ENCODE assay signal across 17 cellular contexts in genomic region chr3:152760024-152760563, GRCh38.
DNase-seq lines count a peak whose midpoint lies in the region; ATAC-seq and TF ChIP-seq lines count a peak whose summit lies in the region.
"Had no signal": no experiment of that assay in that cellular context is flagged by ENCODE, and none has a peak within 500 bp of the region (broad histone marks: within the 10 kb centered on the region; RNA-seq: fewer than 3 reads in every experiment).

No MANE protein-coding gene starts in this region.

- intact Hi-C loops in activated T-helper 1 cell treated with anti-CD3 and anti-CD28 coated beads, Interleukin-12 subunit alpha, Interleukin-12 subunit beta, Interleukin-2, Interleukin-4 antibody, amounts not matched to agents 30 ng/mL and 10 ng/mL and 1 ng/mL, durations not matched to agents 14 hours and 24 hours and 36 hours (cut with micrococcal nuclease), result no loop called here

- peak; percentile 78 for DNase-seq in GM12865 (ENCODE audit: low read depth)
- DNase-seq in activated CD8-positive, alpha-beta T cell treated with anti-CD3 and anti-CD28 coated beads, Interleukin-2, amount 10 ng/mL, durations not matched to agents 7 days and 5 days, result no peak
- no peak for DNase-seq in T1000 (lab: John Stamatoyannopoulos, UW)
- DNase-seq in glomerular visceral epithelial cell (ENCODE audit: extremely low spot score), result no peak
- no peak for DNase-seq in activated T-helper 1 cell treated with anti-CD3 and anti-CD28 coated beads, Interleukin-12 subunit alpha, Interleukin-12 subunit beta, Interleukin-2, Interleukin-4 antibody, amounts not matched to agents 30 ng/mL and 10 ng/mL and 1 ng/mL, durations not matched to agents 14 hours and 24 hours and 36 hours (ENCODE audit: low spot score)
- DNase-seq: activated CD4-positive, alpha-beta memory T cell treated with anti-CD3 and anti-CD28 coated beads, Interleukin-2, amount 10 ng/mL, durations not matched to agents 7 days and 5 days; activated gamma-delta T cell; heart right ventricle; kidney glomerular epithelial cell; NCI-H2107; SHP77 treated with DMSO at 0.1 percent for 48 hours; stimulated activated CD4-positive, alpha-beta T cell treated with anti-CD3 and anti-CD28 coated beads, Interleukin-12 subunit alpha, Interleukin-12 subunit beta, amount 100 ng/mL, for 4 hours had no signal

- no peak for TF ChIP-seq CTCF in GM12865 (IDR thresholded peaks at IDR 0.05; ENCODE audit: insufficient read depth, low read depth, low read length, missing control alignments)

- H3K27me3 Mint-ChIP-seq in activated CD8-positive, alpha-beta T cell treated with anti-CD3 and anti-CD28 coated beads, Interleukin-2, amount 10 ng/mL, durations not matched to agents 7 days and 5 days (ENCODE audit: low read depth), result no peaks in the 10 kb centered on the region
- no peaks in the 10 kb centered on the region for H3K27me3 Mint-ChIP-seq in activated T-helper 1 cell treated with anti-CD3 and anti-CD28 coated beads, Interleukin-12 subunit alpha, Interleukin-12 subunit beta, Interleukin-2, Interleukin-4 antibody, amounts not matched to agents 30 ng/mL and 10 ng/mL and 1 ng/mL, durations not matched to agents 14 hours and 24 hours and 36 hours (ENCODE audit: insufficient read depth)
- H3K27me3 Mint-ChIP-seq: activated CD4-positive, alpha-beta memory T cell treated with anti-CD3 and anti-CD28 coated beads, Interleukin-2, amount 10 ng/mL, durations not matched to agents 7 days and 5 days; dendritic cell treated with granulocyte-macrophage colony-stimulating factor and Interleukin-4, amounts not matched to agents 40 ng/mL and 50 ng/mL, for 4 days had no signal

- CTCF ChIA-PET in activated CD8-positive, alpha-beta T cell treated with anti-CD3 and anti-CD28 coated beads, Interleukin-2, amount 10 ng/mL, durations not matched to agents 7 days and 5 days (lab: Charles Lee), result no interaction called here

- H3K27ac Mint-ChIP-seq in activated CD8-positive, alpha-beta T cell treated with anti-CD3 and anti-CD28 coated beads, Interleukin-2, amount 10 ng/mL, durations not matched to agents 7 days and 5 days, result no peak overlapping the region
- no peak overlapping the region for H3K27ac Mint-ChIP-seq in activated T-helper 1 cell treated with anti-CD3 and anti-CD28 coated beads, Interleukin-12 subunit alpha, Interleukin-12 subunit beta, Interleukin-2, Interleukin-4 antibody, amounts not matched to agents 30 ng/mL and 10 ng/mL and 1 ng/mL, durations not matched to agents 14 hours and 24 hours and 36 hours
- H3K27ac Mint-ChIP-seq: activated CD4-positive, alpha-beta memory T cell treated with anti-CD3 and anti-CD28 coated beads, Interleukin-2, amount 10 ng/mL, durations not matched to agents 7 days and 5 days; dendritic cell treated with granulocyte-macrophage colony-stimulating factor and Interleukin-4, amounts not matched to agents 40 ng/mL and 50 ng/mL, for 4 days had no signal

- peaks cover 3% of the 10 kb centered on the region for H3K9me3 Mint-ChIP-seq in activated CD8-positive, alpha-beta T cell treated with anti-CD3 and anti-CD28 coated beads, Interleukin-2, amount 10 ng/mL, durations not matched to agents 7 days and 5 days (ENCODE audit: insufficient read depth)
- no peaks in the 10 kb centered on the region for H3K9me3 Mint-ChIP-seq in activated T-helper 1 cell treated with anti-CD3 and anti-CD28 coated beads, Interleukin-12 subunit alpha, Interleukin-12 subunit beta, Interleukin-2, Interleukin-4 antibody, amounts not matched to agents 30 ng/mL and 10 ng/mL and 1 ng/mL, durations not matched to agents 14 hours and 24 hours and 36 hours

- POLR2A ChIA-PET in activated CD8-positive, alpha-beta T cell treated with anti-CD3 and anti-CD28 coated beads, Interleukin-2, amount 10 ng/mL, durations not matched to agents 7 days and 5 days (lab: Charles Lee), result no interaction called here

- H3K4me1 Mint-ChIP-seq in activated CD8-positive, alpha-beta T cell treated with anti-CD3 and anti-CD28 coated beads, Interleukin-2, amount 10 ng/mL, durations not matched to agents 7 days and 5 days (ENCODE audit: low read depth), result no peaks in the 10 kb centered on the region
- no peaks in the 10 kb centered on the region for H3K4me1 Mint-ChIP-seq in activated T-helper 1 cell treated with anti-CD3 and anti-CD28 coated beads, Interleukin-12 subunit alpha, Interleukin-12 subunit beta, Interleukin-2, Interleukin-4 antibody, amounts not matched to agents 30 ng/mL and 10 ng/mL and 1 ng/mL, durations not matched to agents 14 hours and 24 hours and 36 hours (ENCODE audit: low read depth)
- H3K4me1 Mint-ChIP-seq: activated CD4-positive, alpha-beta memory T cell treated with anti-CD3 and anti-CD28 coated beads, Interleukin-2, amount 10 ng/mL, durations not matched to agents 7 days and 5 days had no signal

- peak; percentile 79 for ATAC-seq in GM19395 (IDR thresholded peaks at IDR 0.05; ENCODE audit: unreplicated experiment)
- peak; percentile 91 for ATAC-seq in HG02610 (IDR thresholded peaks at IDR 0.05; ENCODE audit: unreplicated experiment)
- ATAC-seq in HG03196 (IDR thresholded peaks at IDR 0.05; ENCODE audit: unreplicated experiment), result peak; percentile 73
- ATAC-seq in activated CD8-positive, alpha-beta T cell treated with anti-CD3 and anti-CD28 coated beads, Interleukin-2, amount 10 ng/mL, durations not matched to agents 7 days and 5 days, result no peak
- ATAC-seq: esophagus mucosa, heart right ventricle had no signal

- no peaks in the 10 kb centered on the region for H3K36me3 Mint-ChIP-seq in activated CD8-positive, alpha-beta T cell treated with anti-CD3 and anti-CD28 coated beads, Interleukin-2, amount 10 ng/mL, durations not matched to agents 7 days and 5 days (ENCODE audit: low read depth)
- H3K36me3 Mint-ChIP-seq in activated T-helper 1 cell treated with anti-CD3 and anti-CD28 coated beads, Interleukin-12 subunit alpha, Interleukin-12 subunit beta, Interleukin-2, Interleukin-4 antibody, amounts not matched to agents 30 ng/mL and 10 ng/mL and 1 ng/mL, durations not matched to agents 14 hours and 24 hours and 36 hours (ENCODE audit: low read depth), result no peaks in the 10 kb centered on the region

- H3K4me3 ChIP-seq in GM12865 (ENCODE audit: low read depth, low read length), result 0 out of 2 replicates have a peak overlapping the region, but pooled peaks have one; percentile 23
- H3K4me3 ChIP-seq: heart right ventricle had no signal

- H3K4me3 Mint-ChIP-seq in activated CD8-positive, alpha-beta T cell treated with anti-CD3 and anti-CD28 coated beads, Interleukin-2, amount 10 ng/mL, durations not matched to agents 7 days and 5 days, result no peak overlapping the region
- H3K4me3 Mint-ChIP-seq in activated T-helper 1 cell treated with anti-CD3 and anti-CD28 coated beads, Interleukin-12 subunit alpha, Interleukin-12 subunit beta, Interleukin-2, Interleukin-4 antibody, amounts not matched to agents 30 ng/mL and 10 ng/mL and 1 ng/mL, durations not matched to agents 14 hours and 24 hours and 36 hours, result no peak overlapping the region
- H3K4me3 Mint-ChIP-seq: activated CD4-positive, alpha-beta memory T cell treated with anti-CD3 and anti-CD28 coated beads, Interleukin-2, amount 10 ng/mL, durations not matched to agents 7 days and 5 days; dendritic cell treated with granulocyte-macrophage colony-stimulating factor and Interleukin-4, amounts not matched to agents 40 ng/mL and 50 ng/mL, for 4 days had no signal
